16 cellular contexts compared by ENCODE assay signal in the genomic region with DNA sequence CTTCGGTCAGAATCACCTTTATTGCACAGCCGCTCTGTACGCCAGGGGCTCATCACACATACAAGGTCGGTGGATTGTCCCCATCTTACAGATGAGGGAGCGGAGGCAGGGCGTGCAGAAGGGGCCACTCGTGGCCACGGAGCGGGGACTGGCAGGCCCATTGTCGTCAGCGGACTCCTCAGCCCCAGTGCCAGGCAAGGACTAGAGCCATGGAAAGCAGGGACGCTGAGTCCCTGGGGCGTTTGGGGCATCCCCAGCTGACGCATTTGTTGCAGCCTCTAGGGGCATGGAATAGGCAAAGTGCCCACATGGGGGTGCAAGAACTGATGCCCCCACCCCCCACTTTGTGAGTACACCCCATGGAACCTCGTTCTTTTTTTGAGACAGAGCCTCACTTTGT. TPM values are rescaled to one million over a fixed set of nuclear protein-coding genes. Genes with fewer than 3 reads are reported as not detected.
DNase-seq lines count a peak whose midpoint lies in the region; ATAC-seq and TF ChIP-seq lines count a peak whose summit lies in the region.
"Had no signal": no experiment of that assay in that cellular context is flagged by ENCODE, and none has a peak within 500 bp of the region (broad histone marks: within the 10 kb centered on the region; RNA-seq: fewer than 3 reads in every experiment).

No MANE protein-coding gene starts in this region.

- H3K36me3 Mint-ChIP-seq in activated CD4-positive, alpha-beta T cell treated with anti-CD3 and anti-CD28 coated beads, Interleukin-2, amount 10 ng/mL, durations not matched to agents 24 days and 14 days (ENCODE audit: low read depth): peaks cover 18% of the 10 kb centered on the region
- peaks cover 15 to 40% of the 10 kb centered on the region in 2 donors for H3K36me3 Mint-ChIP-seq in activated naive CD4-positive, alpha-beta T cell treated with anti-CD3 and anti-CD28 coated beads, Interleukin-2, amount 50 U/mL, for 72 hours
- no peaks in the 10 kb centered on the region for H3K36me3 Mint-ChIP-seq in neural crest cell (ENCODE audit: low read depth)

- no peaks in the 10 kb centered on the region for H3K9me3 Mint-ChIP-seq in activated CD4-positive, alpha-beta T cell treated with anti-CD3 and anti-CD28 coated beads, Interleukin-2, amount 10 ng/mL, durations not matched to agents 24 days and 14 days
- H3K9me3 Mint-ChIP-seq in activated naive CD4-positive, alpha-beta T cell treated with anti-CD3 and anti-CD28 coated beads, Interleukin-2, amount 50 U/mL, for 72 hours: no peaks in the 10 kb centered on the region
- no peaks in the 10 kb centered on the region for H3K9me3 Mint-ChIP-seq in neural crest cell
- H3K9me3 Mint-ChIP-seq: nephron had no signal

- no peaks in the 10 kb centered on the region for H3K27me3 Mint-ChIP-seq in activated CD4-positive, alpha-beta T cell treated with anti-CD3 and anti-CD28 coated beads, Interleukin-2, amount 10 ng/mL, durations not matched to agents 24 days and 14 days
- H3K27me3 Mint-ChIP-seq in neural crest cell (ENCODE audit: low read depth): peaks cover 3% of the 10 kb centered on the region

- WGBS in HUES64: 91% methylated on average over 15 of the region's 15 CpGs

- H3K27me3 ChIP-seq in HUES64 (ENCODE audit: insufficient read depth, low read length) (no peaks in the 10 kb centered on the region), WERI-Rb-1 (ENCODE audit: insufficient read depth, low read depth, severe bottlenecking) (no peaks in the 10 kb centered on the region)
- H3K27me3 ChIP-seq: esophagus squamous epithelium, hepatocyte had no signal

- H3K27ac ChIP-seq in HUES64 (ENCODE audit: low read depth, low read length): no peak overlapping the region
- H3K27ac ChIP-seq in WERI-Rb-1: no peak overlapping the region
- H3K27ac ChIP-seq: thoracic aorta had no signal

- TF ChIP-seq CTCF in neural crest cell (conservative IDR thresholded peaks at IDR 0.05) (no peak), WERI-Rb-1 (IDR thresholded peaks at IDR 0.05; ENCODE audit: low read depth, low read length) (no peak)

- peak overlapping the region; percentile 93 for H3K27ac Mint-ChIP-seq in activated CD4-positive, alpha-beta T cell treated with anti-CD3 and anti-CD28 coated beads, Interleukin-2, amount 10 ng/mL, durations not matched to agents 24 days and 14 days
- H3K27ac Mint-ChIP-seq in activated naive CD4-positive, alpha-beta T cell treated with anti-CD3 and anti-CD28 coated beads, Interleukin-2, amount 50 U/mL, for 72 hours: peak overlapping the region; percentile 95 to 99
- peak overlapping the region; percentile 35 for H3K27ac Mint-ChIP-seq in neural crest cell (ENCODE audit: unreplicated experiment)

- H3K9ac ChIP-seq in HUES64 (ENCODE audit: low read depth, low read length): 0 out of 2 replicates have a peak overlapping the region, but pooled peaks have one; percentile 32

- DNase-seq in activated CD4-positive, alpha-beta T cell treated with anti-CD3 and anti-CD28 coated beads, Interleukin-2, amount 10 ng/mL, durations not matched to agents 24 days and 14 days: no peak
- DNase-seq in activated CD4-positive, alpha-beta T cell treated with anti-CD3 and anti-CD28 coated beads, Interleukin-2, amount 50 U/mL, for 4 hours: no peak
- peak in 1 of 2 donors; percentile 68 for DNase-seq in activated naive CD4-positive, alpha-beta T cell treated with anti-CD3 and anti-CD28 coated beads, Interleukin-2, amount 50 U/mL, for 72 hours (ENCODE audit: low spot score in 2 of 2)
- no peak for DNase-seq in neural crest cell (ENCODE audit: low read depth, low spot score)
- DNase-seq in ecto neural progenitor cell (ENCODE audit: low spot score): no peak
- DNase-seq in WERI-Rb-1: no peak
- DNase-seq: DMS153, esophagus squamous epithelium, NCI-H1048, NCI-H2171 treated with DMSO at 0.1 percent for 48 hours, right cardiac atrium had no signal

- H3K36me3 ChIP-seq in HUES64 (ENCODE audit: insufficient read depth, low read length) (no peaks in the 10 kb centered on the region), WERI-Rb-1 (no peaks in the 10 kb centered on the region)
- H3K36me3 ChIP-seq: esophagus squamous epithelium, thoracic aorta had no signal

- intact Hi-C loops in activated CD4-positive, alpha-beta T cell treated with anti-CD3 and anti-CD28 coated beads, Interleukin-2, amount 10 ng/mL, durations not matched to agents 24 days and 14 days (cut with micrococcal nuclease): loop anchor here (1.0 to 10.0 kb wide), 5 partner anchors 8 to 944 kb away; a partner anchor contains a TSS

- H3K4me3 ChIP-seq in HUES64 (ENCODE audit: low read length): no peak overlapping the region
- H3K4me3 ChIP-seq in WERI-Rb-1 (ENCODE audit: low read depth, low read length): no peak overlapping the region
- H3K4me3 ChIP-seq: hepatocyte, thoracic aorta had no signal

- ATAC-seq in activated naive CD4-positive, alpha-beta T cell treated with anti-CD3 and anti-CD28 coated beads, Interleukin-2, amount 50 U/mL, for 72 hours: peak; percentile 22 to 26
- ATAC-seq in HG02938 (IDR thresholded peaks at IDR 0.05; ENCODE audit: unreplicated experiment): no peak

- peak overlapping the region; percentile 76 for H3K4me3 Mint-ChIP-seq in activated CD4-positive, alpha-beta T cell treated with anti-CD3 and anti-CD28 coated beads, Interleukin-2, amount 10 ng/mL, durations not matched to agents 24 days and 14 days
- H3K4me3 Mint-ChIP-seq in neural crest cell: no peak overlapping the region
- H3K4me3 Mint-ChIP-seq: nephron had no signal

- H3K9me3 ChIP-seq in HUES64 (ENCODE audit: insufficient read depth, low read depth, low read length) (no peaks in the 10 kb centered on the region), WERI-Rb-1 (ENCODE audit: severe bottlenecking) (no peaks in the 10 kb centered on the region)
- H3K9me3 ChIP-seq: esophagus squamous epithelium, thoracic aorta had no signal

- H3K4me1 ChIP-seq in HUES64 (ENCODE audit: insufficient read depth, low read length): peaks cover 20% of the 10 kb centered on the region

- peaks cover 70% of the 10 kb centered on the region for H3K4me1 Mint-ChIP-seq in activated CD4-positive, alpha-beta T cell treated with anti-CD3 and anti-CD28 coated beads, Interleukin-2, amount 10 ng/mL, durations not matched to agents 24 days and 14 days
- H3K4me1 Mint-ChIP-seq in neural crest cell: peaks cover 10% of the 10 kb centered on the region
- H3K4me1 Mint-ChIP-seq: nephron had no signal

RNA-seq across cellular contexts. Expression of a gene that starts 29.8 kb away (rescaled TPM):
- 432 TPM in 2 replicates for total RNA-seq in activated CD4-positive, alpha-beta T cell treated with anti-CD3 and anti-CD28 coated beads, Interleukin-2, amount 10 ng/mL, durations not matched to agents 24 days and 14 days
- 18.3 TPM for polyA plus RNA-seq in HUES64 (2013, experiment 1 of 2)
- polyA plus RNA-seq in HUES64 (2013, experiment 2 of 2): 20.2 TPM
- total RNA-seq in activated naive CD4-positive, alpha-beta T cell treated with anti-CD3 and anti-CD28 coated beads, Interleukin-2, amount 50 U/mL, for 72 hours: 100 to 1,000 TPM; 381 to 721 TPM
- 14.8 and 15.7 TPM in 2 replicates for total RNA-seq in neural crest cell

RNA-seq across cellular contexts. Expression of a gene that starts 45.8 kb away (rescaled TPM):
- total RNA-seq in activated CD4-positive, alpha-beta T cell treated with anti-CD3 and anti-CD28 coated beads, Interleukin-2, amount 10 ng/mL, durations not matched to agents 24 days and 14 days: 32.5 and 33.7 TPM in 2 replicates
- 6.0 TPM for polyA plus RNA-seq in HUES64 (2013, experiment 1 of 2)
- polyA plus RNA-seq in HUES64 (2013, experiment 2 of 2): 6.0 TPM
- 10 to 100 TPM; 83.9 to 91.4 TPM for total RNA-seq in activated naive CD4-positive, alpha-beta T cell treated with anti-CD3 and anti-CD28 coated beads, Interleukin-2, amount 50 U/mL, for 72 hours
- total RNA-seq in neural crest cell: 2.8 TPM in 2 replicates

Comparison
In these comparisons a context has a peak if more than half of its experiments do, and no peak if none do; other contexts are left out.
1. H3K27ac Mint-ChIP-seq: peak in every context shown above with its lines; median percentile 97 in activated naive CD4-positive, alpha-beta T cell treated with anti-CD3 and anti-CD28 coated beads, Interleukin-2, amount 50 U/mL, for 72 hours; 93 in activated CD4-positive, alpha-beta T cell treated with anti-CD3 and anti-CD28 coated beads, Interleukin-2, amount 10 ng/mL, durations not matched to agents 24 days and 14 days; 35 in neural crest cell.
2. RNA of a gene that starts 29.8 kb away (total RNA-seq): 381 to 721 TPM in activated naive CD4-positive, alpha-beta T cell treated with anti-CD3 and anti-CD28 coated beads, Interleukin-2, amount 50 U/mL, for 72 hours and 432 TPM in activated CD4-positive, alpha-beta T cell treated with anti-CD3 and anti-CD28 coated beads, Interleukin-2, amount 10 ng/mL, durations not matched to agents 24 days and 14 days; 14.8 to 15.7 TPM in neural crest cell; every median in the first group is over 10 times any median in the second.